8 cellular contexts compared by ENCODE assay signal in genomic region chr5:36305571-36306326, GRCh38. TPM values are rescaled to one million over a fixed set of nuclear protein-coding genes. Genes with fewer than 3 reads are reported as not detected.
DNase-seq lines count a peak whose midpoint lies in the region; ATAC-seq and TF ChIP-seq lines count a peak whose summit lies in the region.

No MANE protein-coding gene starts in this region.

- TF ChIP-seq CTCF in HCT116 (IDR thresholded peaks at IDR 0.05 in 2 of 3, conservative IDR thresholded peaks at IDR 0.05 in 1 of 3; ENCODE audit: borderline replicate concordance in 1 of 3, insufficient read depth in 1 of 3, low read depth in 2 of 3, low read length in 2 of 3) (peak; percentile 61 to 80 (median 76)), esophagus muscularis mucosa (IDR thresholded peaks at IDR 0.05) (peak; percentile 67 to 80 (median 77)), nephron (IDR thresholded peaks at IDR 0.05; ENCODE audit: unreplicated experiment in 3 of 3) (peak; percentile 56 to 68 (median 62))

- TF ChIP-seq EP300 in esophagus muscularis mucosa (IDR thresholded peaks at IDR 0.05) = no peak

- POLR2A ChIA-PET in HCT116 (lab: Charles Lee) = no interaction called here

- no peaks in the 10 kb centered on the region for H3K79me2 ChIP-seq in HCT116 (ENCODE audit: insufficient read depth, low read length)

- H3K27ac ChIP-seq in HCT116 (ENCODE audit: low read depth, low read length) (no peak overlapping the region), esophagus muscularis mucosa (replicated peaks in 1 of 4) (peak overlapping the region in 1 of 4 donors; percentile 11)

- H3K4me3 ChIP-seq in HCT116 (replicated peaks in 1 of 2; ENCODE audit: low read depth in 1 of 2, low read length in 2 of 2) (no peak overlapping the region), esophagus muscularis mucosa (no peak overlapping the region)

- no peaks in the 10 kb centered on the region for H3K36me3 Mint-ChIP-seq in nephron (ENCODE audit: low read depth)
- no peaks in the 10 kb centered on the region for H3K36me3 Mint-ChIP-seq in stimulated activated memory B cell treated with anti-CD40 and anti-IgM and Interleukin-4, amounts not matched to agents 10 μg/mL and 1 μg/mL and 100 μg/mL, for 72 hours

- no peak overlapping the region for H3K9ac ChIP-seq in HCT116 (ENCODE audit: low read length)

- RAD21 ChIA-PET in HCT116 (lab: Charles Lee; ENCODE audit: low non-redundant PET in 1 of 2, low total read pairs in 2 of 2, uncharacterized antibody in 2 of 2, unreplicated experiment in 2 of 2) = interaction anchor here in 1 of 2 experiments (0.7 kb wide), 1 partner anchor 227 kb away, joined by 4 read pairs; no protein-coding TSS in a partner anchor

- peak; percentile 57 for DNase-seq in GM03348 (ENCODE audit: low spot score)
- peak; percentile 21 for DNase-seq in HCT116 (ENCODE audit: low read depth, low spot score)
- peak; percentile 22 for DNase-seq in NCI-H1417 treated with DMSO at 0.1 percent for 48 hours (lab: John Stamatoyannopoulos, UW)
- peak; percentile 39 for DNase-seq in SW480 (ENCODE audit: low spot score)
- DNase-seq in esophagus muscularis mucosa (ENCODE audit: extremely low spot score) = no peak

- BruUV-seq in HCT116 (replicated peaks; lab: Mats Ljungman, UMichigan) = no TSS peak

- 37% methylated on average over 4 of the region's 4 CpGs for WGBS in esophagus muscularis mucosa

- H4K20me1 ChIP-seq in HCT116 (ENCODE audit: insufficient read depth) = no peaks in the 10 kb centered on the region

- no peaks in the 10 kb centered on the region for H3K9me3 ChIP-seq in HCT116 (ENCODE audit: control insufficient read depth in 1 of 2, insufficient read depth in 1 of 2, low read depth in 1 of 2, low read length in 2 of 2)
- H3K9me3 ChIP-seq in esophagus muscularis mucosa = no peaks in the 10 kb centered on the region

- CTCF ChIA-PET in HCT116 (lab: Charles Lee) = interaction anchor here (0.7 to 1.6 kb wide), 7 partner anchors 21 to 227 kb away, joined by 3 to 12 read pairs (median 3); partner anchors contain the start of gene NADK2

- H3K27me3 Mint-ChIP-seq in nephron (ENCODE audit: low read depth) = no peaks in the 10 kb centered on the region
- no peaks in the 10 kb centered on the region for H3K27me3 Mint-ChIP-seq in stimulated activated memory B cell treated with anti-CD40 and anti-IgM and Interleukin-4, amounts not matched to agents 10 μg/mL and 1 μg/mL and 100 μg/mL, for 72 hours

- no peaks in the 10 kb centered on the region for H3K4me1 ChIP-seq in HCT116 (ENCODE audit: control insufficient read depth in 1 of 2, insufficient read depth in 2 of 2, low read length in 2 of 2)
- peaks cover 15 to 44% (median 27%) of the 10 kb centered on the region in 4 donors for H3K4me1 ChIP-seq in esophagus muscularis mucosa

- peaks cover 20% of the 10 kb centered on the region for H3K4me1 Mint-ChIP-seq in nephron
- H3K4me1 Mint-ChIP-seq in stimulated activated memory B cell treated with anti-CD40 and anti-IgM and Interleukin-4, amounts not matched to agents 10 μg/mL and 1 μg/mL and 100 μg/mL, for 72 hours = peaks cover 13% of the 10 kb centered on the region

- H2AFZ ChIP-seq in HCT116 (ENCODE audit: low read depth, low read length, poor library complexity, severe bottlenecking) = peak overlapping the region; percentile 81

- H3K9me2 ChIP-seq in HCT116 (ENCODE audit: insufficient read depth) = no peaks in the 10 kb centered on the region

- H3K27me3 ChIP-seq in HCT116 (ENCODE audit: insufficient read depth, low read length) (peaks cover 4% of the 10 kb centered on the region; the same call in 1 of the 2 replicates), esophagus muscularis mucosa (no peaks in the 10 kb centered on the region)

- intact Hi-C loops in HCT116 (cut with micrococcal nuclease) (loop anchor here (1.0 to 10.0 kb wide), 4 partner anchors 40 to 341 kb away; no protein-coding TSS in a partner anchor), esophagus muscularis mucosa (cut with DNase I) (loop anchor here (2.0 to 10.0 kb wide), 3 partner anchors 41 to 128 kb away; partner anchors contain the start of gene NADK2)

- H3K27ac Mint-ChIP-seq in nephron = peak overlapping the region in 1 of 3 experiments; percentile 38
- no peak overlapping the region for H3K27ac Mint-ChIP-seq in stimulated activated memory B cell treated with anti-CD40 and anti-IgM and Interleukin-4, amounts not matched to agents 10 μg/mL and 1 μg/mL and 100 μg/mL, for 72 hours

- TF ChIP-seq RAD21 in HCT116 (IDR thresholded peaks at IDR 0.05; ENCODE audit: low read depth) = peak; percentile 82

- no peaks in the 10 kb centered on the region for H3K36me3 ChIP-seq in HCT116 (ENCODE audit: control insufficient read depth in 1 of 2, insufficient read depth in 2 of 2, low read length in 2 of 2)
- no peaks in the 10 kb centered on the region for H3K36me3 ChIP-seq in esophagus muscularis mucosa

- H3K4me3 Mint-ChIP-seq in nephron = no peak overlapping the region
- H3K4me3 Mint-ChIP-seq in stimulated activated memory B cell treated with anti-CD40 and anti-IgM and Interleukin-4, amounts not matched to agents 10 μg/mL and 1 μg/mL and 100 μg/mL, for 72 hours = no peak overlapping the region

- ATAC-seq in HCT116 (peak; percentile 98), GM21447 (IDR thresholded peaks at IDR 0.05; ENCODE audit: unreplicated experiment) (no peak)
- ATAC-seq in stimulated activated memory B cell treated with anti-CD40 and anti-IgM and Interleukin-4, amounts not matched to agents 10 μg/mL and 1 μg/mL and 100 μg/mL, for 72 hours = no peak

- no peaks in the 10 kb centered on the region for H3K9me3 Mint-ChIP-seq in nephron
- peaks cover under 1% of the 10 kb centered on the region for H3K9me3 Mint-ChIP-seq in stimulated activated memory B cell treated with anti-CD40 and anti-IgM and Interleukin-4, amounts not matched to agents 10 μg/mL and 1 μg/mL and 100 μg/mL, for 72 hours

- TF ChIP-seq POLR2A in HCT116 (IDR thresholded peaks at IDR 0.05; ENCODE audit: borderline replicate concordance, extremely low read depth, insufficient read depth, insufficient read length) (no peak), esophagus muscularis mucosa (IDR thresholded peaks at IDR 0.05; ENCODE audit: low read depth) (no peak)

- H3K4me2 ChIP-seq in HCT116 (ENCODE audit: low read length) = peak overlapping the region; percentile 3; the same call in 1 of the 2 replicates

TF ChIP-seq in HCT116, 20 proteins besides CTCF, POLR2A, EP300 and RAD21:
- TF ChIP-seq EGR1 (IDR thresholded peaks at IDR 0.05; ENCODE audit: low read depth) (no peak), MAX (IDR thresholded peaks at IDR 0.05) (no peak), SP1 (IDR thresholded peaks at IDR 0.05; ENCODE audit: low read depth) (no peak), ZBTB33 (IDR thresholded peaks at IDR 0.05; ENCODE audit: extremely low read depth, insufficient replicate concordance, low read length) (no peak)

RNA-seq across cellular contexts. Expression of gene RANBP3L, which starts 4.0 kb away (rescaled TPM):
- not detected for total RNA-seq in HCT116 (2021; ENCODE audit: unreplicated experiment)
- polyA plus RNA-seq in HCT116 (2012) = not detected in 2 replicates
- 10 to 100 TPM in 1 of 4 donors, 1 to 10 TPM in 3; 2.2 to 13.7 (median 3.1) TPM for total RNA-seq in esophagus muscularis mucosa
